Comparison of ENCODE assay signal across 27 cellular contexts in genomic region chr5:165903835-165904234, GRCh38.
"Had no signal": no experiment of that assay in that cellular context is flagged by ENCODE, and none has a peak within 500 bp of the region (broad histone marks: within the 10 kb centered on the region; RNA-seq: fewer than 3 reads in every experiment).

No MANE protein-coding gene starts in this region.

- H3K4me1 ChIP-seq: stomach, suprapubic skin, testis, thyroid gland, tibial artery, tibial nerve, transverse colon, upper lobe of left lung, upper lobe of right lung, uterus, vagina had no signal

- DNase-seq: stimulated activated CD4-positive, alpha-beta T cell treated with anti-CD3 and anti-CD28 coated beads, Interleukin-2, amount 100 ng/mL, for 48 hours; stimulated activated CD4-positive, alpha-beta T cell treated with anti-CD3 and anti-CD28 coated beads, Interleukin-4, amount 100 ng/mL, for 1 hour; stimulated activated CD4-positive, alpha-beta T cell treated with anti-CD3 and anti-CD28 coated beads, Interleukin-4, amount 100 ng/mL, for 24 hours; stimulated activated CD4-positive, alpha-beta T cell treated with anti-CD3 and anti-CD28 coated beads, Interleukin-4, amount 100 ng/mL, for 4 hours; stimulated activated CD8-positive, alpha-beta memory T cell treated with anti-CD3 and anti-CD28 coated beads, Interleukin-4, amount 100 ng/mL, for 48 hours; stimulated activated naive B cell treated with anti-CD40 and anti-IgM and Interleukin-4, amounts not matched to agents 10 μg/mL and 1 μg/mL and 100 μg/mL, for 72 hours; stimulated activated naive CD4-positive, alpha-beta T cell; stimulated activated naive CD4-positive, alpha-beta T cell treated with Interleukin-2 at 50 U/mL for 16 hours; stimulated activated naive CD8-positive, alpha-beta T cell treated with anti-CD3 and anti-CD28 coated beads, Interleukin-15, amount 100 ng/mL, for 72 hours; stimulated activated naive CD8-positive, alpha-beta T cell treated with anti-CD3 and anti-CD28 coated beads, Interleukin-15, Interleukin-2, amounts not matched to agents 100 U/mL and 50 U/mL, for 24 hours; stomach; substantia nigra; testis; thyroid gland; tibial artery; transverse colon; trophoblast cell; upper lobe of left lung; upper lobe of right lung; uterus had no signal

- H3K36me3 ChIP-seq: stomach, suprapubic skin, thoracic aorta, thyroid gland, tibial artery, tibial nerve, transverse colon, upper lobe of left lung, upper lobe of right lung, uterus, vagina had no signal

- H3K27ac ChIP-seq: stomach, suprapubic skin, testis, thoracic aorta, thyroid gland, tibial artery, tibial nerve, transverse colon, upper lobe of left lung, upper lobe of right lung, uterus, vagina had no signal

- H3K4me3 ChIP-seq: stomach, suprapubic skin, testis, thoracic aorta, thyroid gland, tibial artery, tibial nerve, transverse colon, upper lobe of left lung, upper lobe of right lung, uterus, vagina had no signal

- ATAC-seq: stimulated activated effector memory CD8-positive, alpha-beta T cell treated with anti-CD3 and anti-CD28 coated beads, Interleukin-12 subunit alpha, Interleukin-12 subunit beta, amount 100 ng/mL, for 72 hours; stimulated activated memory B cell treated with anti-CD40 and anti-IgM and Interleukin-4, amounts not matched to agents 10 μg/mL and 1 μg/mL and 100 μg/mL, for 72 hours; stimulated activated naive B cell treated with anti-CD40 and anti-IgM and Interleukin-4, amounts not matched to agents 10 μg/mL and 1 μg/mL and 100 μg/mL, for 72 hours; stimulated activated naive CD8-positive, alpha-beta T cell treated with anti-CD3 and anti-CD28 coated beads, Interleukin-15, amount 100 ng/mL, for 72 hours; stimulated activated naive CD8-positive, alpha-beta T cell treated with anti-CD3 and anti-CD28 coated beads, Interleukin-15, Interleukin-2, amounts not matched to agents 100 U/mL and 50 U/mL, for 24 hours; upper lobe of right lung had no signal

- H3K27me3 ChIP-seq: stomach, suprapubic skin, testis, thyroid gland, tibial artery, tibial nerve, transverse colon, upper lobe of left lung, upper lobe of right lung, uterus, vagina had no signal

- H3K9me3 ChIP-seq: suprapubic skin, testis, thoracic aorta, thyroid gland, tibial artery, upper lobe of right lung, uterus, vagina had no signal

- FAIRE-seq: urothelium cell line had no signal
